In the genomic region with DNA sequence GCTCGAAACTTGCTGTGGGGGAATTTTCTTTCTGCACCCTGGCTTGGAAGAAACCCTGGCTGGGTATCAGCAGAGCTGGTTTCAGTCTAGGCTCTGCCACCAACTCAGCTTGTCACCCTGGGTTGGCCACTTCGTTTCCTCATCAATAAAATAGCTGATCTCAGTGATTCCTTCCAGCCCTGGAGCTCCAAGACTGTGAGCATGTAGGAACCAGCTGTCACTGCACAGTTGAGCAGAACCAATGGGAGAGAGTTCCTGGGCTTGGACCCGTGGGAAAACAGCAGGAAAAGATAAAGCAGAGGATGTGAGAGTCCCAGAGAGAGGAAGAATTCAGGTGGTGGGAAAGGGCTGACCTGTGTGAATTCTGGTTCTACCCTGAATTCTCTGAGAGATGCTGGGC, we compare ENCODE assay signal across 27 cellular contexts.
"Had no signal": no experiment of that assay in that cellular context is flagged by ENCODE, and none has a peak within 500 bp of the region (broad histone marks: within the 10 kb centered on the region; RNA-seq: fewer than 3 reads in every experiment).

No MANE protein-coding gene starts in this region.

- H3K27me3 ChIP-seq: adrenal gland had no signal

- H3K9me3 Mint-ChIP-seq: activated naive CD8-positive, alpha-beta T cell treated with anti-CD3 and anti-CD28 coated beads, Interleukin-2, amount 10 ng/mL, durations not matched to agents 7 days and 5 days had no signal

- ATAC-seq: activated CD8-positive, alpha-beta T cell treated with anti-CD3 and anti-CD28 coated beads, Interleukin-2, amount 10 ng/mL, durations not matched to agents 7 days and 5 days; Panc1; T-helper 17 cell; WTC11 had no signal

- H3K36me3 Mint-ChIP-seq: activated naive CD8-positive, alpha-beta T cell treated with anti-CD3 and anti-CD28 coated beads, Interleukin-2, amount 10 ng/mL, durations not matched to agents 7 days and 5 days; WTC11 had no signal

- DNase-seq: activated CD4-positive, alpha-beta T cell treated with anti-CD3 and anti-CD28 coated beads for 48 hours; activated CD4-positive, alpha-beta T cell treated with anti-CD3 and anti-CD28 coated beads, Interleukin-2, amount 50 U/mL, for 4 hours; activated CD4-positive, CD25-positive, alpha-beta regulatory T cell treated with anti-CD3 and anti-CD28 coated beads, Interleukin-2, amount 50 U/mL, for 72 hours; activated CD8-positive, alpha-beta memory T cell treated with anti-CD3 and anti-CD28 coated beads, Interleukin-2, amount 50 U/mL, for 48 hours; activated CD8-positive, alpha-beta T cell treated with anti-CD3 and anti-CD28 coated beads, Interleukin-2, amount 10 ng/mL, durations not matched to agents 7 days and 5 days; activated naive CD4-positive, alpha-beta T cell treated with anti-CD3 and anti-CD28 coated beads, Interleukin-2, amount 50 U/mL, for 16 hours; activated naive CD8-positive, alpha-beta T cell treated with anti-CD3 and anti-CD28 coated beads, Interleukin-2, amount 10 ng/mL, durations not matched to agents 7 days and 5 days; activated T-cell treated with anti-CD3 and anti-CD28 coated beads, Interleukin-2, amount 50 U/mL, for 1 hour; adrenal gland; anterior cingulate cortex; cerebellar nuclear complex; MV-4-11; NCI-H1092 treated with DMSO at 0.1 percent for 48 hours; NCI-H1417 treated with DMSO at 0.1 percent for 48 hours; NCI-H1694; NCI-H2029; NCI-H2107; NCI-H510A treated with DMSO at 0.1 percent for 48 hours; NCI-H69; NK-92 treated with Interleukin-12 subunit alpha and Interleukin-12 subunit beta, amount 100 ng/mL, for 24 hours; OCI-M1; Right ventricle myocardium superior; T-helper 17 cell; T-helper 9 cell had no signal

- H3K4me1 Mint-ChIP-seq: activated naive CD8-positive, alpha-beta T cell treated with anti-CD3 and anti-CD28 coated beads, Interleukin-2, amount 10 ng/mL, durations not matched to agents 7 days and 5 days; T-helper 17 cell; WTC11 had no signal

- H3K27ac ChIP-seq: adrenal gland, RWPE1 had no signal

- H3K4me3 Mint-ChIP-seq: activated CD8-positive, alpha-beta T cell treated with anti-CD3 and anti-CD28 coated beads, Interleukin-2, amount 10 ng/mL, durations not matched to agents 7 days and 5 days; activated naive CD8-positive, alpha-beta T cell treated with anti-CD3 and anti-CD28 coated beads, Interleukin-2, amount 10 ng/mL, durations not matched to agents 7 days and 5 days; T-helper 17 cell; WTC11 had no signal

- H3K27ac Mint-ChIP-seq: activated CD8-positive, alpha-beta T cell treated with anti-CD3 and anti-CD28 coated beads, Interleukin-2, amount 10 ng/mL, durations not matched to agents 7 days and 5 days; activated naive CD8-positive, alpha-beta T cell treated with anti-CD3 and anti-CD28 coated beads, Interleukin-2, amount 10 ng/mL, durations not matched to agents 7 days and 5 days; T-helper 17 cell; WTC11 had no signal

- H3K9me3 ChIP-seq: adrenal gland had no signal

- H3K36me3 ChIP-seq: adrenal gland had no signal

- H3K4me1 ChIP-seq: adrenal gland had no signal

- H3K4me3 ChIP-seq: adrenal gland had no signal
